ENCODE assay signal across 1 cellular context in genomic region chr22:42994917-42995562, GRCh38.
TF ChIP-seq lines count a peak whose summit lies in the region.

No MANE protein-coding gene starts in this region.

TF ChIP-seq in HepG2, 621 proteins besides CTCF, POLR2A, EP300 and RAD21 (continued from another document and continues in another):
- TF ChIP-seq, protein P1, sequence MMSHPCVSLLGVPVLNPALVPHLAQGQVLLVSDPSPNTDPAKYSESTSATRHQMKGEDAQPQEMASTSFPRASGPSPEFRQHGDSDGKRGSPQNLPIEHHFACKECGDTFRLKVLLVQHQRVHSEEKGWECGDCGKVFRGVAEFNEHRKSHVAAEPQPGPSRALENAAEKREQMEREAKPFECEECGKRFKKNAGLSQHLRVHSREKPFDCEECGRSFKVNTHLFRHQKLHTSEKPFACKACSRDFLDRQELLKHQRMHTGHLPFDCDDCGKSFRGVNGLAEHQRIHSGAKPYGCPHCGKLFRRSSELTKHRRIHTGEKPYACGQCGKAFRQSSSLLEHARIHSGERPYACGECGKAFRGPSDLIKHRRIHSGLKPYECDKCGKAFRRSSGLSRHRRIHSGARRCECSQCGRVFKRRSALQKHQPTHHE (CRISPR knock-in tag; IDR thresholded peaks at IDR 0.05; ENCODE audit: borderline replicate concordance) = no peak
- no peak for TF ChIP-seq ZNF75D (CRISPR knock-in tag; IDR thresholded peaks at IDR 0.05; ENCODE audit: borderline replicate concordance)
- TF ChIP-seq ZNF652 (CRISPR knock-in tag; IDR thresholded peaks at IDR 0.05; ENCODE audit: borderline replicate concordance, low read depth) = 0 out of 2 replicates have a peak, but pooled peaks have one; percentile 22
- TF ChIP-seq, protein P2, sequence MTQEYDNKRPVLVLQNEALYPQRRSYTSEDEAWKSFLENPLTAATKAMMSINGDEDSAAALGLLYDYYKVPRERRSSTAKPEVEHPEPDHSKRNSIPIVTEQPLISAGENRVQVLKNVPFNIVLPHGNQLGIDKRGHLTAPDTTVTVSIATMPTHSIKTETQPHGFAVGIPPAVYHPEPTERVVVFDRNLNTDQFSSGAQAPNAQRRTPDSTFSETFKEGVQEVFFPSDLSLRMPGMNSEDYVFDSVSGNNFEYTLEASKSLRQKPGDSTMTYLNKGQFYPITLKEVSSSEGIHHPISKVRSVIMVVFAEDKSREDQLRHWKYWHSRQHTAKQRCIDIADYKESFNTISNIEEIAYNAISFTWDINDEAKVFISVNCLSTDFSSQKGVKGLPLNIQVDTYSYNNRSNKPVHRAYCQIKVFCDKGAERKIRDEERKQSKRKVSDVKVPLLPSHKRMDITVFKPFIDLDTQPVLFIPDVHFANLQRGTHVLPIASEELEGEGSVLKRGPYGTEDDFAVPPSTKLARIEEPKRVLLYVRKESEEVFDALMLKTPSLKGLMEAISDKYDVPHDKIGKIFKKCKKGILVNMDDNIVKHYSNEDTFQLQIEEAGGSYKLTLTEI (CRISPR knock-in tag; conservative IDR thresholded peaks at IDR 0.05) = no peak
- TF ChIP-seq ZNF343 (CRISPR knock-in tag; IDR thresholded peaks at IDR 0.05) = no peak
- TF ChIP-seq HNF4G (IDR thresholded peaks at IDR 0.05; ENCODE audit: borderline replicate concordance, low read depth, low read length) = no peak
- peak; percentile 71; the same call in 1 of the 2 replicates for TF ChIP-seq HNF4G (CRISPR knock-in tag; IDR thresholded peaks at IDR 0.05; ENCODE audit: borderline replicate concordance, low read depth)
- no peak for TF ChIP-seq AGO1 (IDR thresholded peaks at IDR 0.05; ENCODE audit: low read depth, low read length, poor library complexity, severe bottlenecking)
- TF ChIP-seq ZMYM4 (CRISPR knock-in tag; IDR thresholded peaks at IDR 0.05) = peak; percentile 42; the same call in 1 of the 2 replicates
- TF ChIP-seq, protein P3, sequence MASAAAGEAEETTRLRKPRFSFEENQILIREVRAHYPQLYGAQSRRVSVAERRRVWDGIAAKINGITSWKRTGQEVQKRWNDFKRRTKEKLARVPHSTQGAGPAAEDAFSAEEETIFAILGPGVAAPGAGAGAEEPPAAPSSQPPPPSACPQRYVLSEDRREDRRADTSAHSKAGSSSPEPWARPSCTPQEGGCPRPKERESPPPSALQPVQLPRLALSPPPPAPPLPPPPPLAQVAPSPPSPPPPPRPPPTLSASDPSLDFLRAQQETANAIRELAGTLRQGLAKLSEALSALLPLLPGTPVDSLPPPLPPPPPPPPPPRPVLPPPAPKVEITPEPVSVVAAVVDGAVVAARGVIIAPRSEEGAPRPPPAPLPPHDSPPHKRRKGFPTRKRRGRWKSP (CRISPR knock-in tag; IDR thresholded peaks at IDR 0.05) = no peak
- TF ChIP-seq ZBTB4 (CRISPR knock-in tag; IDR thresholded peaks at IDR 0.05; ENCODE audit: borderline replicate concordance) = no peak
- peak; percentile 73 for TF ChIP-seq ZMYM3 (CRISPR knock-in tag; IDR thresholded peaks at IDR 0.05)
- peak; percentile 51; the same call in 1 of the 2 replicates for TF ChIP-seq ZNF317 (CRISPR knock-in tag; IDR thresholded peaks at IDR 0.05)
- TF ChIP-seq ZNF788 (CRISPR knock-in tag; IDR thresholded peaks at IDR 0.05; ENCODE audit: borderline replicate concordance) = no peak; the same call in 1 of the 2 replicates
- TF ChIP-seq, protein P4, sequence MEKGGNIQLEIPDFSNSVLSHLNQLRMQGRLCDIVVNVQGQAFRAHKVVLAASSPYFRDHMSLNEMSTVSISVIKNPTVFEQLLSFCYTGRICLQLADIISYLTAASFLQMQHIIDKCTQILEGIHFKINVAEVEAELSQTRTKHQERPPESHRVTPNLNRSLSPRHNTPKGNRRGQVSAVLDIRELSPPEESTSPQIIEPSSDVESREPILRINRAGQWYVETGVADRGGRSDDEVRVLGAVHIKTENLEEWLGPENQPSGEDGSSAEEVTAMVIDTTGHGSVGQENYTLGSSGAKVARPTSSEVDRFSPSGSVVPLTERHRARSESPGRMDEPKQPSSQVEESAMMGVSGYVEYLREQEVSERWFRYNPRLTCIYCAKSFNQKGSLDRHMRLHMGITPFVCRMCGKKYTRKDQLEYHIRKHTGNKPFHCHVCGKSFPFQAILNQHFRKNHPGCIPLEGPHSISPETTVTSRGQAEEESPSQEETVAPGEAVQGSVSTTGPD (CRISPR knock-in tag; IDR thresholded peaks at IDR 0.05) = peak; percentile 67; the same call in 1 of the 2 replicates
- peak; percentile 86 for TF ChIP-seq FOXK1 (CRISPR knock-in tag; IDR thresholded peaks at IDR 0.05; ENCODE audit: borderline replicate concordance, low read depth)
- TF ChIP-seq, protein P5, sequence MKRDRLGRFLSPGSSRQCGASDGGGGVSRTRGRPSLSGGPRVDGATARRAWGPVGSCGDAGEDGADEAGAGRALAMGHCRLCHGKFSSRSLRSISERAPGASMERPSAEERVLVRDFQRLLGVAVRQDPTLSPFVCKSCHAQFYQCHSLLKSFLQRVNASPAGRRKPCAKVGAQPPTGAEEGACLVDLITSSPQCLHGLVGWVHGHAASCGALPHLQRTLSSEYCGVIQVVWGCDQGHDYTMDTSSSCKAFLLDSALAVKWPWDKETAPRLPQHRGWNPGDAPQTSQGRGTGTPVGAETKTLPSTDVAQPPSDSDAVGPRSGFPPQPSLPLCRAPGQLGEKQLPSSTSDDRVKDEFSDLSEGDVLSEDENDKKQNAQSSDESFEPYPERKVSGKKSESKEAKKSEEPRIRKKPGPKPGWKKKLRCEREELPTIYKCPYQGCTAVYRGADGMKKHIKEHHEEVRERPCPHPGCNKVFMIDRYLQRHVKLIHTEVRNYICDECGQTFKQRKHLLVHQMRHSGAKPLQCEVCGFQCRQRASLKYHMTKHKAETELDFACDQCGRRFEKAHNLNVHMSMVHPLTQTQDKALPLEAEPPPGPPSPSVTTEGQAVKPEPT (CRISPR knock-in tag; IDR thresholded peaks at IDR 0.05; ENCODE audit: low read depth) = 0 out of 2 replicates have a peak, but pooled peaks have one; percentile 34
- no peak for TF ChIP-seq HMGA1 (CRISPR knock-in tag; conservative IDR thresholded peaks at IDR 0.05)
- TF ChIP-seq NFYC (CRISPR knock-in tag; IDR thresholded peaks at IDR 0.05) = peak; percentile 30; the same call in 1 of the 2 replicates
- peak; percentile 89 for TF ChIP-seq ELF3 (CRISPR knock-in tag; IDR thresholded peaks at IDR 0.05)
- no peak for TF ChIP-seq TARDBP (CRISPR knock-in tag; IDR thresholded peaks at IDR 0.05)
- TF ChIP-seq ZNF350 (CRISPR knock-in tag; IDR thresholded peaks at IDR 0.05; ENCODE audit: borderline replicate concordance, low read depth) = peak; percentile 37; the same call in 1 of the 2 replicates
- no peak for TF ChIP-seq ZBTB40 (IDR thresholded peaks at IDR 0.05)
- no peak; the same call in 1 of the 2 replicates for TF ChIP-seq ZBTB40 (CRISPR knock-in tag; IDR thresholded peaks at IDR 0.05)
- TF ChIP-seq ARNT2 (CRISPR knock-in tag; IDR thresholded peaks at IDR 0.05; ENCODE audit: low read depth) = no peak
- TF ChIP-seq, protein P6, sequence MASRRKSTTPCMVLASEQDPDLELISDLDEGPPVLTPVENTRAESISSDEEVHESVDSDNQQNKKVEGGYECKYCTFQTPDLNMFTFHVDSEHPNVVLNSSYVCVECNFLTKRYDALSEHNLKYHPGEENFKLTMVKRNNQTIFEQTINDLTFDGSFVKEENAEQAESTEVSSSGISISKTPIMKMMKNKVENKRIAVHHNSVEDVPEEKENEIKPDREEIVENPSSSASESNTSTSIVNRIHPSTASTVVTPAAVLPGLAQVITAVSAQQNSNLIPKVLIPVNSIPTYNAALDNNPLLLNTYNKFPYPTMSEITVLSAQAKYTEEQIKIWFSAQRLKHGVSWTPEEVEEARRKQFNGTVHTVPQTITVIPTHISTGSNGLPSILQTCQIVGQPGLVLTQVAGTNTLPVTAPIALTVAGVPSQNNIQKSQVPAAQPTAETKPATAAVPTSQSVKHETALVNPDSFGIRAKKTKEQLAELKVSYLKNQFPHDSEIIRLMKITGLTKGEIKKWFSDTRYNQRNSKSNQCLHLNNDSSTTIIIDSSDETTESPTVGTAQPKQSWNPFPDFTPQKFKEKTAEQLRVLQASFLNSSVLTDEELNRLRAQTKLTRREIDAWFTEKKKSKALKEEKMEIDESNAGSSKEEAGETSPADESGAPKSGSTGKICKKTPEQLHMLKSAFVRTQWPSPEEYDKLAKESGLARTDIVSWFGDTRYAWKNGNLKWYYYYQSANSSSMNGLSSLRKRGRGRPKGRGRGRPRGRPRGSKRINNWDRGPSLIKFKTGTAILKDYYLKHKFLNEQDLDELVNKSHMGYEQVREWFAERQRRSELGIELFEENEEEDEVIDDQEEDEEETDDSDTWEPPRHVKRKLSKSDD (CRISPR knock-in tag; IDR thresholded peaks at IDR 0.05; ENCODE audit: low read depth) = no peak
- TF ChIP-seq JUN (CRISPR knock-in tag; IDR thresholded peaks at IDR 0.05) = no peak
- TF ChIP-seq ZBTB1 (CRISPR knock-in tag; IDR thresholded peaks at IDR 0.05; ENCODE audit: borderline replicate concordance) = no peak
- peak; percentile 53; the same call in 1 of the 2 replicates for TF ChIP-seq ETV5 (CRISPR knock-in tag; IDR thresholded peaks at IDR 0.05; ENCODE audit: borderline replicate concordance)
- peak; percentile 19; the same call in 1 of the 2 replicates for TF ChIP-seq KDM6A (CRISPR knock-in tag; IDR thresholded peaks at IDR 0.05; ENCODE audit: low read depth)
- TF ChIP-seq ZNF772 (CRISPR knock-in tag; IDR thresholded peaks at IDR 0.05) = no peak
- no peak for TF ChIP-seq FOXC1 (CRISPR knock-in tag; IDR thresholded peaks at IDR 0.05; ENCODE audit: borderline replicate concordance)
- TF ChIP-seq RFX3 (CRISPR knock-in tag; IDR thresholded peaks at IDR 0.05) = no peak
